Comparison of ENCODE assay signal across 9 cellular contexts in the genomic region with DNA sequence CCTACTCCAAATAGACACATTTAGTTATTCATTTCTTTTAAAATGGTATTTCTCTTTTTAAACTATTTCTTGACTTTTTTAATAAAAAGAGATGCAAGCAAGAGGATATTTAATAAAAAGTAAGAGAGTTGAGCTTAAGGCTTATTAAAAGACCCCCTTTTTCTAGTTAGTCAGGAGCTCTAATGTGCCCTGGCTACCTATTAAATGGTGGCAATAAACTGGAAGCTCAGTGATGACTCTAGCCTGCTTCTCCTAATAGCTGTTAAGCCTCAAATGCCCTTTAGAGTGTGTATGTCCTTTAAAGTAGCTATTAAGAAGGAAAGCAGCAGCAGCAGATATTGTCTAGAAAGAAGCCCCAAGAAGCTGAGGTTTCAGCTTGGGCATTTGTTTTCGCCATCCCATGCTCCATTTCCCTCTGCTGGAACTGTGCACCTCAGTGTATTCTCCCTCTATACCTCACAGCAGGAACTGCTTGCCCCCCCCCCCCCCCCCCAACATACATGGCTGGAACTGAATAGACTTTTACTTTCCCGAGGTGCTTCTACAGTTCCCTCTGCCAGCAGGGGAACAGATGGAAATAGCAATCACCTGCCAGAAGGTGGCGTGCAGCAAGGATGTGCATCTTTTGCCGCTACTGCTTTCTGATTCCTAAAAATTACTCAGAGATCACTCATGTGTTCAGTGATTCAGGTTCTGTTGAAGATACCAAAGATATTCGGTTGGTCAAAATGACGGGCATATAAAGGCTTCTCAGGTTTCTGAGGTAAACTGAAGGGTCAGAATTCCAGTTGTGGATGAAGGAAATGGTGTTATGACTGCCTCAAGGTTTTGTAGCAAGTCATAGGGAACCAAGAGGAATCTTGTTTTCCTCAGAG. TPM values are rescaled to one million over a fixed set of nuclear protein-coding genes. Genes with fewer than 3 reads are reported as not detected.
A peak's percentile ranks its signal among the peaks of the same experiment; 100 is the strongest.
DNase-seq lines count a peak whose midpoint lies in the region; ATAC-seq, FAIRE-seq and TF ChIP-seq lines count a peak whose summit lies in the region.
"Had no signal": no experiment of that assay in that cellular context is flagged by ENCODE, and none has a peak within 500 bp of the region (broad histone marks: within the 10 kb centered on the region; RNA-seq: fewer than 3 reads in every experiment).

No MANE protein-coding gene starts in this region.

- peak; percentile 49 to 50; a peak in 4 of 5 replicates for TF ChIP-seq RAD21 in A549 (conservative IDR thresholded peaks at IDR 0.05 in 1 of 2, IDR thresholded peaks at IDR 0.05 in 1 of 2)

- TF ChIP-seq POLR2A in A549 (IDR thresholded peaks at IDR 0.05; ENCODE audit: low read length), result no peak

- H3K36me3 Mint-ChIP-seq in activated CD4-positive, alpha-beta memory T cell treated with anti-CD3 and anti-CD28 coated beads, Interleukin-2, amount 10 ng/mL, durations not matched to agents 7 days and 5 days (ENCODE audit: low read depth), result no peaks in the 10 kb centered on the region
- H3K36me3 Mint-ChIP-seq: naive B cell had no signal

- DNase-seq in A549 (ENCODE audit: low read depth in 1 of 2, low spot score in 1 of 2) (peak; percentile 46 to 56), NCI-H460 (ENCODE audit: extremely low read depth, low read depth) (peak; percentile 64), fibroblast of gingiva (ENCODE audit: low read depth) (peak; percentile 75), osteoblast (ENCODE audit: insufficient read length, low spot score, missing footprints) (peak; percentile 76)
- peak; percentile 48 for DNase-seq in activated CD4-positive, alpha-beta memory T cell treated with anti-CD3 and anti-CD28 coated beads, Interleukin-2, amount 10 ng/mL, durations not matched to agents 7 days and 5 days
- DNase-seq: naive B cell had no signal

- no peak for TF ChIP-seq EP300 in A549 (IDR thresholded peaks at IDR 0.05)

- CTCF ChIA-PET in A549 (lab: Yijun Ruan, JAX), result interaction anchor here (0.6 to 4.9 kb wide), 20 partner anchors 9 to 413 kb away, joined by 3 to 28 read pairs (median 4); no protein-coding TSS in a partner anchor
- CTCF ChIA-PET in activated CD4-positive, alpha-beta memory T cell treated with anti-CD3 and anti-CD28 coated beads, Interleukin-2, amount 10 ng/mL, durations not matched to agents 7 days and 5 days (lab: Charles Lee), result interaction anchor here (0.7 to 2.2 kb wide), 9 partner anchors 11 to 246 kb away, joined by 3 to 23 read pairs (median 5); no protein-coding TSS in a partner anchor

- POLR2A ChIA-PET in A549 (lab: Yijun Ruan, JAX), result no interaction called here
- POLR2A ChIA-PET in activated CD4-positive, alpha-beta memory T cell treated with anti-CD3 and anti-CD28 coated beads, Interleukin-2, amount 10 ng/mL, durations not matched to agents 7 days and 5 days (lab: Charles Lee), result no interaction called here

- H3K9me3 ChIP-seq in A549 (no peaks in the 10 kb centered on the region), osteoblast (ENCODE audit: low read depth, low read length) (no peaks in the 10 kb centered on the region)

- no peak overlapping the region for H3K4me3 ChIP-seq in A549
- peak overlapping the region; percentile 83 for H3K4me3 ChIP-seq in osteoblast (ENCODE audit: insufficient read depth, low read length)

- H2AFZ ChIP-seq in osteoblast (ENCODE audit: low read length), result no peak overlapping the region

- no peaks in the 10 kb centered on the region for H3K9me3 Mint-ChIP-seq in activated CD4-positive, alpha-beta memory T cell treated with anti-CD3 and anti-CD28 coated beads, Interleukin-2, amount 10 ng/mL, durations not matched to agents 7 days and 5 days

- ATAC-seq in A549 (peak; percentile 87 to 94), HG02981 (IDR thresholded peaks at IDR 0.05; ENCODE audit: unreplicated experiment) (peak; percentile 78), HG02840 (IDR thresholded peaks at IDR 0.05; ENCODE audit: low FRiP score, unreplicated experiment) (no peak)

- H3K4me2 ChIP-seq in A549 (no peak overlapping the region), osteoblast (ENCODE audit: insufficient read depth, low read length) (peak overlapping the region; percentile 88)

- H3K27me3 Mint-ChIP-seq in activated CD4-positive, alpha-beta memory T cell treated with anti-CD3 and anti-CD28 coated beads, Interleukin-2, amount 10 ng/mL, durations not matched to agents 7 days and 5 days, result peaks cover 43% of the 10 kb centered on the region

- no peaks in the 10 kb centered on the region for H4K20me1 ChIP-seq in osteoblast (ENCODE audit: insufficient read depth, low read length)

- no peaks in the 10 kb centered on the region for H3K27me3 ChIP-seq in osteoblast (ENCODE audit: insufficient read depth, low read length)

- FAIRE-seq in A549 (lab: Jason Lieb, UNC), result peak; percentile 36

- no peak overlapping the region for H3K4me3 Mint-ChIP-seq in activated CD4-positive, alpha-beta memory T cell treated with anti-CD3 and anti-CD28 coated beads, Interleukin-2, amount 10 ng/mL, durations not matched to agents 7 days and 5 days
- H3K4me3 Mint-ChIP-seq: naive B cell had no signal

- H3K4me1 ChIP-seq in A549 (no peaks in the 10 kb centered on the region), osteoblast (ENCODE audit: insufficient read depth, low read length) (peaks cover 32% of the 10 kb centered on the region)

- no peak overlapping the region for H3K27ac Mint-ChIP-seq in activated CD4-positive, alpha-beta memory T cell treated with anti-CD3 and anti-CD28 coated beads, Interleukin-2, amount 10 ng/mL, durations not matched to agents 7 days and 5 days
- H3K27ac Mint-ChIP-seq: naive B cell had no signal

- peaks cover 44% of the 10 kb centered on the region for H3K79me2 ChIP-seq in osteoblast (ENCODE audit: insufficient read depth, low read length)

- 4% methylated on average over 5 of the region's 6 CpGs for WGBS in A549 (ENCODE audit: missing lambda C conversion rate)

- TF ChIP-seq CTCF in A549 (IDR thresholded peaks at IDR 0.05) (peak; percentile 52), GM12873 (IDR thresholded peaks at IDR 0.05; ENCODE audit: insufficient read depth, low read depth, low read length, missing control alignments) (peak; percentile 84), osteoblast (IDR thresholded peaks at IDR 0.05; ENCODE audit: extremely low read depth, low read depth, low read length) (peak; percentile 69)

- peaks cover 45% of the 10 kb centered on the region for H3K36me3 ChIP-seq in osteoblast (ENCODE audit: insufficient read depth, low read length)

- H3K4me1 Mint-ChIP-seq in activated CD4-positive, alpha-beta memory T cell treated with anti-CD3 and anti-CD28 coated beads, Interleukin-2, amount 10 ng/mL, durations not matched to agents 7 days and 5 days, result no peaks in the 10 kb centered on the region

- H3K27ac ChIP-seq in A549 (no peak overlapping the region), osteoblast (ENCODE audit: low read depth, low read length) (peak overlapping the region; percentile 82)

TF ChIP-seq in A549, 52 proteins besides CTCF, POLR2A, EP300 and RAD21:
- no peak for TF ChIP-seq ZFP36 (IDR thresholded peaks at IDR 0.05; ENCODE audit: borderline replicate concordance, partially characterized antibody)
- TF ChIP-seq, protein P1, sequence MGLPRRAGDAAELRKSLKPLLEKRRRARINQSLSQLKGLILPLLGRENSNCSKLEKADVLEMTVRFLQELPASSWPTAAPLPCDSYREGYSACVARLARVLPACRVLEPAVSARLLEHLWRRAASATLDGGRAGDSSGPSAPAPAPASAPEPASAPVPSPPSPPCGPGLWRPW (IDR thresholded peaks at IDR 0.05), result no peak
- TF ChIP-seq, protein P2, sequence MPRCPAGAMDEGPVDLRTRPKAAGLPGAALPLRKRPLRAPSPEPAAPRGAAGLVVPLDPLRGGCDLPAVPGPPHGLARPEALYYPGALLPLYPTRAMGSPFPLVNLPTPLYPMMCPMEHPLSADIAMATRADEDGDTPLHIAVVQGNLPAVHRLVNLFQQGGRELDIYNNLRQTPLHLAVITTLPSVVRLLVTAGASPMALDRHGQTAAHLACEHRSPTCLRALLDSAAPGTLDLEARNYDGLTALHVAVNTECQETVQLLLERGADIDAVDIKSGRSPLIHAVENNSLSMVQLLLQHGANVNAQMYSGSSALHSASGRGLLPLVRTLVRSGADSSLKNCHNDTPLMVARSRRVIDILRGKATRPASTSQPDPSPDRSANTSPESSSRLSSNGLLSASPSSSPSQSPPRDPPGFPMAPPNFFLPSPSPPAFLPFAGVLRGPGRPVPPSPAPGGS (IDR thresholded peaks at IDR 0.05), result no peak
- peak; percentile 70 for TF ChIP-seq SMC3 (IDR thresholded peaks at IDR 0.05)

RNA-seq across cellular contexts. Expression of a gene that starts 2.5 kb away (rescaled TPM):
- 0.05 and 0.07 TPM in 2 replicates for polyA plus RNA-seq in A549 (2011; rRNA removed)
- not detected in 2 replicates for polyA plus RNA-seq in A549 (2012; cell fraction: cytosol; rRNA removed)
- polyA plus RNA-seq in A549 (2012; cell fraction: nucleus; rRNA removed), result not detected in 2 replicates
- 0.03 TPM in 1 of 3 replicates, not detected in the others for polyA plus RNA-seq in A549 (2017; fragmentation: RNase III; extraction: RNeasy Plus Mini Kit Qiagen cat#74134 plus additional on column Dnase treatment)
- not detected in 2 replicates for polyA minus RNA-seq in A549 (2011; rRNA and poly(A)+ RNA removed)
- total RNA-seq in NCI-H460 (2014; rRNA removed; shearing (Covaris generic)), result not detected in 2 replicates
- not detected in 2 replicates for polyA plus RNA-seq in NCI-H460 (2014; cell fraction: nucleus; rRNA removed)
- not detected for total RNA-seq in activated CD4-positive, alpha-beta memory T cell treated with anti-CD3 and anti-CD28 coated beads, Interleukin-2, amount 10 ng/mL, durations not matched to agents 7 days and 5 days
- total RNA-seq in osteoblast, result 130 and 142 TPM in 2 replicates

Comparison
In these comparisons a context has a peak if more than half of its experiments do, and no peak if none do; other contexts are left out.
1. RNA of a gene that starts 2.5 kb away (total RNA-seq): 130 to 142 TPM in osteoblast; not detected in NCI-H460 and not detected in activated CD4-positive, alpha-beta memory T cell treated with anti-CD3 and anti-CD28 coated beads, Interleukin-2, amount 10 ng/mL, durations not matched to agents 7 days and 5 days; every median in the first group is over 100 times any median in the second.
2. Peak in every context shown above with its lines, with median percentiles within 50 percentile points of each other: DNase-seq and CTCF ChIP-seq.